8 cellular contexts compared by ENCODE assay signal in the genomic region with DNA sequence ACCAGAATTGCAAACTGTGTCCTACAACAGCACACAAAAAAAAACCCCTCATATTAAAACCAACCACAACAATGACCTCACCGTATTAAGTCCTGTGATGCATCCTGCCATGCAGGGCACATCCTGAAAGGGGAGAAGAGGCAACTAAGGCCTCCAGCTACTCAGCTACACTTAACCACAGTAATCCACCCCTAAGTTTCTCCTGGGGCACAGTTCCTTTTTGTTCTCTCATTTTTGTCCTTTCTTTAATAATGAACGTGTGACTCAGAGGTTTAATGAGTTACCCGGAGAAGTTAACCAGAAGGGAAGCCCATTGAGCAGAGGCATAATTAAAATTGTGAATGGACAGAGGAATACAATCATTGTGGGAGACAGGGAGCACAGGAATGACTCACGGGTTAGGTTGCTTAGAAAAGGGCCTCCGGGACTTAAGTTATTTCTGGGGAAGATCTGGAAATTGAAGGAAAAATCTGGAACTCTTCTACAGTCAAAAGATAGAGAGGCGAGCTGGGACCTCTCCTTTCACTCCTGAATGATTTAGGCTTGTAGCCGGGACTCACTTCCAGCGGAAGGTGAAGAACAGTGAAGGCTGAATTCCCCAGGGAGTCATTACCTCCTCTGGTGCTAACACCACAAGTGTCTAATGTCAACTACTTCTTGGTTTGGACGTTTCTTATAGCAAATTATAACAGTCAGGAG. TPM values are rescaled to one million over a fixed set of nuclear protein-coding genes. Genes with fewer than 3 reads are reported as not detected.
DNase-seq lines count a peak whose midpoint lies in the region; ATAC-seq and TF ChIP-seq lines count a peak whose summit lies in the region.

No MANE protein-coding gene starts in this region.

- intact Hi-C loops in natural killer cell (cut with micrococcal nuclease) = no loop called here
- intact Hi-C loops in tibial artery (cut with DNase I; ENCODE audit: low total_unique reads) = no loop called here

- no peaks in the 10 kb centered on the region for H3K9me3 ChIP-seq in tibial artery

- H3K27me3 Mint-ChIP-seq in activated naive CD8-positive, alpha-beta T cell treated with anti-CD3 and anti-CD28 coated beads, Interleukin-2, amount 50 U/mL, for 24 hours = no peaks in the 10 kb centered on the region
- H3K27me3 Mint-ChIP-seq in natural killer cell (ENCODE audit: low read depth in 2 of 2) = no peaks in the 10 kb centered on the region

- DNase-seq in AG09319 (ENCODE audit: extremely low read depth, low read depth) (peak; percentile 37), HT1080 (ENCODE audit: low read depth) (peak; percentile 99), natural killer cell (no peak), tibial artery (no peak), G401 (ENCODE audit: low spot score) (no peak), NCI-H446 (lab: John Stamatoyannopoulos, UW) (no peak)
- peak; percentile 7 for DNase-seq in activated naive CD8-positive, alpha-beta T cell treated with anti-CD3 and anti-CD28 coated beads, Interleukin-2, amount 50 U/mL, for 24 hours

- H3K4me3 Mint-ChIP-seq in activated naive CD8-positive, alpha-beta T cell treated with anti-CD3 and anti-CD28 coated beads, Interleukin-2, amount 50 U/mL, for 24 hours = peak overlapping the region; percentile 20
- no peak overlapping the region for H3K4me3 Mint-ChIP-seq in natural killer cell

- peak; percentile 58 for ATAC-seq in GM19397 (IDR thresholded peaks at IDR 0.05; ENCODE audit: unreplicated experiment)
- ATAC-seq in activated naive CD8-positive, alpha-beta T cell treated with anti-CD3 and anti-CD28 coated beads, Interleukin-2, amount 50 U/mL, for 24 hours = peak; percentile 77
- ATAC-seq in natural killer cell = peak; percentile 40 to 62 (median 55)

- H3K4me1 ChIP-seq in tibial artery = no peaks in the 10 kb centered on the region

- H3K27me3 ChIP-seq in tibial artery = no peaks in the 10 kb centered on the region

- no peak overlapping the region for H3K27ac ChIP-seq in tibial artery

- no peak overlapping the region for H3K4me3 ChIP-seq in tibial artery

- peak overlapping the region; percentile 4 for H3K27ac Mint-ChIP-seq in activated naive CD8-positive, alpha-beta T cell treated with anti-CD3 and anti-CD28 coated beads, Interleukin-2, amount 50 U/mL, for 24 hours
- peak overlapping the region in 1 of 2 donors; percentile 25 for H3K27ac Mint-ChIP-seq in natural killer cell

- H3K4me1 Mint-ChIP-seq in activated naive CD8-positive, alpha-beta T cell treated with anti-CD3 and anti-CD28 coated beads, Interleukin-2, amount 50 U/mL, for 24 hours = peaks cover 26% of the 10 kb centered on the region
- H3K4me1 Mint-ChIP-seq in natural killer cell = peaks cover 62 to 63% of the 10 kb centered on the region in 2 donors

- H3K36me3 ChIP-seq in tibial artery = no peaks in the 10 kb centered on the region

- H3K36me3 Mint-ChIP-seq in activated naive CD8-positive, alpha-beta T cell treated with anti-CD3 and anti-CD28 coated beads, Interleukin-2, amount 50 U/mL, for 24 hours (ENCODE audit: low read depth) = peaks cover 6% of the 10 kb centered on the region
- no peaks in the 10 kb centered on the region for H3K36me3 Mint-ChIP-seq in natural killer cell

- in situ Hi-C loops in G401 (cut with HindIII; ENCODE audit: low sequenced_read_pairs) = no loop called here

- no peak for TF ChIP-seq CTCF in AG09319 (IDR thresholded peaks at IDR 0.05; ENCODE audit: low read depth, low read length)
- no peak for TF ChIP-seq CTCF in natural killer cell (IDR thresholded peaks at IDR 0.05)
- TF ChIP-seq CTCF in tibial artery (IDR thresholded peaks at IDR 0.05) = no peak

- H3K9me3 Mint-ChIP-seq in activated naive CD8-positive, alpha-beta T cell treated with anti-CD3 and anti-CD28 coated beads, Interleukin-2, amount 50 U/mL, for 24 hours = peaks cover 14% of the 10 kb centered on the region
- H3K9me3 Mint-ChIP-seq in natural killer cell = no peaks in the 10 kb centered on the region

RNA-seq across cellular contexts. Expression of gene HIVEP3, which starts 36.9 kb away (rescaled TPM):
- total RNA-seq in HT1080 (2014; rRNA removed; shearing (Covaris generic)) = 4.8 and 6.2 TPM in 2 replicates
- polyA plus RNA-seq in HT1080 (2015; cell fraction: cytosol; rRNA removed) = 15.3 and 17.2 TPM in 2 replicates
- 7.6 and 7.9 TPM in 2 replicates for polyA plus RNA-seq in HT1080 (2015; cell fraction: nucleus; rRNA removed)
- total RNA-seq in natural killer cell = 10 to 100 TPM; 26.2 to 35.2 (median 29.8) TPM
- not detected in 2 replicates for total RNA-seq in G401 (2014; rRNA removed; shearing (Covaris generic))

Comparison
In these comparisons a context has a peak if more than half of its experiments do, and no peak if none do; other contexts are left out.
1. DNase-seq: peak in AG09319 (single experiment), HT1080 (single experiment) and activated naive CD8-positive, alpha-beta T cell treated with anti-CD3 and anti-CD28 coated beads, Interleukin-2, amount 50 U/mL, for 24 hours (single experiment); none in natural killer cell (single experiment), tibial artery (0 of 2), G401 (single experiment) and NCI-H446 (0 of 2).
2. Peak in every context shown above with its lines, with median percentiles within 50 percentile points of each other: ATAC-seq.